Comparison of ENCODE assay signal across 8 cellular contexts in genomic region chr5:139513434-139513833, GRCh38. TPM values are rescaled to one million over a fixed set of nuclear protein-coding genes. Genes with fewer than 3 reads are reported as not detected.
DNase-seq lines count a peak whose midpoint lies in the region; ATAC-seq and TF ChIP-seq lines count a peak whose summit lies in the region.
"Not testable (repeated sequence)": the region's sequence is repeated elsewhere in the genome, so short reads cannot be mapped to it uniquely, and the experiment has no call there.

No MANE protein-coding gene starts in this region.

- H3K4me1 Mint-ChIP-seq in Calu3 (ENCODE audit: low read depth, unreplicated experiment) = peaks cover 12% of the 10 kb centered on the region

- H3K9me3 ChIP-seq in mucosa of descending colon = not testable (repeated sequence)

- not testable (repeated sequence) for BruUV-seq in Calu3 (replicated peaks; lab: Mats Ljungman, UMichigan)

- H3K36me3 ChIP-seq in mucosa of descending colon (ENCODE audit: low read depth) = not testable (repeated sequence)

- DNase-seq in Calu3 = peak; percentile 92
- DNase-seq in GOT3 (lab: John Stamatoyannopoulos, UW) = peak; percentile 26
- DNase-seq in NAMALWA (ENCODE audit: low spot score) = peak; percentile 74
- peak; percentile 75 for DNase-seq in SIG-M5 treated with dmso at 0.1 percent for 504 hours (lab: John Stamatoyannopoulos, UW; ENCODE audit: unreplicated experiment)
- DNase-seq in activated T-helper 1 cell treated with Interleukin-2 at 50 U/mL for 16 hours (ENCODE audit: low read depth) = peak; percentile 65
- peak; percentile 67 to 81 for DNase-seq in erythroblast (lab: John Stamatoyannopoulos, UW)
- DNase-seq in mucosa of descending colon = peak; percentile 78 to 95 (median 90)
- DNase-seq in stimulated activated CD8-positive, alpha-beta memory T cell treated with anti-CD3 and anti-CD28 coated beads, Interleukin-15, amount 100 ng/mL, for 48 hours (ENCODE audit: low read depth in 2 of 2) = peak; percentile 58 to 62

- H3K4me3 Mint-ChIP-seq in Calu3 (ENCODE audit: low read depth, unreplicated experiment) = not testable (repeated sequence)

- H3K4me1 ChIP-seq in mucosa of descending colon (ENCODE audit: low read depth) = not testable (repeated sequence)

- H3K27ac Mint-ChIP-seq in Calu3 (ENCODE audit: unreplicated experiment) = not testable (repeated sequence)

- H3K4me3 ChIP-seq in mucosa of descending colon = not testable (repeated sequence)

- not testable (repeated sequence) for H3K9me3 Mint-ChIP-seq in Calu3 (ENCODE audit: low read depth, unreplicated experiment)

- not testable (repeated sequence) for H3K27me3 Mint-ChIP-seq in Calu3 (ENCODE audit: unreplicated experiment)

- intact Hi-C loops in Calu3 (cut with micrococcal nuclease; ENCODE audit: unreplicated experiment) = loop anchor here (1.0 kb wide), 1 partner anchor 91 kb away; no protein-coding TSS in a partner anchor
- intact Hi-C loops in mucosa of descending colon (cut with DNase I, micrococcal nuclease) = loop anchor here in 1 of 2 donors (2.0 kb wide), 1 partner anchor 91 kb away; no protein-coding TSS in a partner anchor

- TF ChIP-seq POLR2A in erythroblast (IDR thresholded peaks at IDR 0.05; ENCODE audit: low read length) = not testable (repeated sequence)

- peaks cover 13% of the 10 kb centered on the region for H3K36me3 Mint-ChIP-seq in Calu3 (ENCODE audit: insufficient read depth, unreplicated experiment)

- CTCF ChIA-PET in Calu3 (lab: Charles Lee) = interaction anchor here (0.8 to 4.7 kb wide), 9 partner anchors 17 to 125 kb away, joined by 3 to 69 read pairs (median 4); partner anchors contain the start of genes SPATA24, STING1 and UBE2D2

- peak; percentile 93 for TF ChIP-seq CTCF in Calu3 (IDR thresholded peaks at IDR 0.05; ENCODE audit: unreplicated experiment)
- peak; percentile 33 for TF ChIP-seq CTCF in mucosa of descending colon (IDR thresholded peaks at IDR 0.05)

- ATAC-seq in mucosa of descending colon = peak; percentile 84

RNA-seq across cellular contexts. Expression of gene STING1, which starts 30.9 kb away (rescaled TPM):
- total RNA-seq in Calu3 (2022) (34.1 and 79.6 TPM in 2 replicates), mucosa of descending colon (10 to 100 TPM; 27.0 to 63.3 (median 31.1) TPM)

RNA-seq across cellular contexts. Expression of gene SMIM33, which starts 42.6 kb away (rescaled TPM):
- total RNA-seq in Calu3 (2022) = not detected in 2 replicates
- total RNA-seq in mucosa of descending colon = 1 to 10 TPM; 1.8 to 5.2 (median 2.8) TPM

RNA-seq across cellular contexts. Expression of gene UBE2D2, which starts 47.7 kb away (rescaled TPM):
- 179 and 187 TPM in 2 replicates for total RNA-seq in Calu3 (2022)
- 100 to 1,000 TPM; 139 to 145 (median 140) TPM for total RNA-seq in mucosa of descending colon

RNA-seq across cellular contexts. Expression of gene ECSCR, which starts 50.9 kb away (rescaled TPM):
- total RNA-seq in Calu3 (2022) (not detected in 2 replicates), mucosa of descending colon (1 to 10 TPM; 3.4 to 8.5 (median 7.9) TPM)

Comparison
In these comparisons a context has a peak if more than half of its experiments do, and no peak if none do; other contexts are left out.
1. DNase-seq: peak in every context shown above with its lines; median percentile 92 in Calu3; 90 in mucosa of descending colon; 75 in SIG-M5 treated with dmso at 0.1 percent for 504 hours; 74 in NAMALWA; 74 in erythroblast; 65 in activated T-helper 1 cell treated with Interleukin-2 at 50 U/mL for 16 hours; 60 in stimulated activated CD8-positive, alpha-beta memory T cell treated with anti-CD3 and anti-CD28 coated beads, Interleukin-15, amount 100 ng/mL, for 48 hours; 26 in GOT3.